ENCODE assay signal across 21 cellular contexts in genomic region chr2:54927751-54928615, GRCh38.
"Had no signal": no experiment of that assay in that cellular context is flagged by ENCODE, and none has a peak within 500 bp of the region (broad histone marks: within the 10 kb centered on the region; RNA-seq: fewer than 3 reads in every experiment).

No MANE protein-coding gene starts in this region.

- ATAC-seq: left colon; naive thymus-derived CD8-positive, alpha-beta T cell; right cardiac atrium; stimulated activated naive B cell treated with anti-CD40 and anti-IgM and Interleukin-4, amounts not matched to agents 10 μg/mL and 1 μg/mL and 100 μg/mL, for 72 hours; stimulated activated naive CD8-positive, alpha-beta T cell treated with anti-CD3 and anti-CD28 coated beads, Interleukin-15, amount 100 ng/mL, for 72 hours had no signal

- H3K27me3 ChIP-seq: dorsolateral prefrontal cortex, heart left ventricle, spleen, uterus had no signal

- H3K4me3 ChIP-seq: dorsolateral prefrontal cortex, heart left ventricle, lung, spleen, uterus had no signal

- H3K4me1 ChIP-seq: spleen, uterus had no signal

- H3K27ac ChIP-seq: spleen, uterus had no signal

- H3K4me3 Mint-ChIP-seq: central memory CD8-positive, alpha-beta T cell; naive thymus-derived CD8-positive, alpha-beta T cell; stimulated activated naive B cell treated with anti-CD40 and anti-IgM and Interleukin-4, amounts not matched to agents 10 μg/mL and 1 μg/mL and 100 μg/mL, for 72 hours; stimulated activated naive CD8-positive, alpha-beta T cell treated with anti-CD3 and anti-CD28 coated beads, Interleukin-15, amount 100 ng/mL, for 72 hours had no signal

- H3K27me3 Mint-ChIP-seq: central memory CD8-positive, alpha-beta T cell; stimulated activated naive CD8-positive, alpha-beta T cell treated with anti-CD3 and anti-CD28 coated beads, Interleukin-15, amount 100 ng/mL, for 72 hours had no signal

- H3K9me3 ChIP-seq: heart left ventricle, uterus had no signal

- H3K36me3 ChIP-seq: heart left ventricle, spleen, uterus had no signal

- H3K36me3 Mint-ChIP-seq: naive thymus-derived CD8-positive, alpha-beta T cell had no signal

- H3K4me1 Mint-ChIP-seq: central memory CD8-positive, alpha-beta T cell; naive thymus-derived CD8-positive, alpha-beta T cell; stimulated activated naive CD8-positive, alpha-beta T cell treated with anti-CD3 and anti-CD28 coated beads, Interleukin-15, amount 100 ng/mL, for 72 hours had no signal

- H3K27ac Mint-ChIP-seq: naive thymus-derived CD8-positive, alpha-beta T cell; stimulated activated naive B cell treated with anti-CD40 and anti-IgM and Interleukin-4, amounts not matched to agents 10 μg/mL and 1 μg/mL and 100 μg/mL, for 72 hours; stimulated activated naive CD8-positive, alpha-beta T cell treated with anti-CD3 and anti-CD28 coated beads, Interleukin-15, amount 100 ng/mL, for 72 hours had no signal

- DNase-seq: cortex of kidney; effector CD8-positive, alpha-beta T cell; foreskin melanocyte; heart left ventricle; hippocampal formation; left colon; left ventricle myocardium superior; naive thymus-derived CD8-positive, alpha-beta T cell; posterior cingulate gyrus; right cardiac atrium; spleen; stimulated activated CD4-positive, alpha-beta T cell treated with anti-CD3 and anti-CD28 coated beads, Interleukin-15, amount 100 ng/mL, for 24 hours; stimulated activated CD4-positive, alpha-beta T cell treated with anti-CD3 and anti-CD28 coated beads, Interleukin-1b, Interleukin-23, amount 100 ng/mL, for 48 hours; stimulated activated CD4-positive, alpha-beta T cell treated with anti-CD3 and anti-CD28 coated beads, Interleukin-4, amount 100 ng/mL, for 4 hours; stimulated activated naive B cell treated with anti-CD40 and anti-IgM and Interleukin-4, amounts not matched to agents 10 μg/mL and 1 μg/mL and 100 μg/mL, for 72 hours; stimulated activated naive CD8-positive, alpha-beta T cell treated with anti-CD3 and anti-CD28 coated beads, Interleukin-15, amount 100 ng/mL, for 72 hours; trophoblast cell; uterus had no signal

- H3K9me3 Mint-ChIP-seq: central memory CD8-positive, alpha-beta T cell; naive thymus-derived CD8-positive, alpha-beta T cell; stimulated activated naive B cell treated with anti-CD40 and anti-IgM and Interleukin-4, amounts not matched to agents 10 μg/mL and 1 μg/mL and 100 μg/mL, for 72 hours had no signal
